ENCODE assay signal across 8 cellular contexts in the genomic region with DNA sequence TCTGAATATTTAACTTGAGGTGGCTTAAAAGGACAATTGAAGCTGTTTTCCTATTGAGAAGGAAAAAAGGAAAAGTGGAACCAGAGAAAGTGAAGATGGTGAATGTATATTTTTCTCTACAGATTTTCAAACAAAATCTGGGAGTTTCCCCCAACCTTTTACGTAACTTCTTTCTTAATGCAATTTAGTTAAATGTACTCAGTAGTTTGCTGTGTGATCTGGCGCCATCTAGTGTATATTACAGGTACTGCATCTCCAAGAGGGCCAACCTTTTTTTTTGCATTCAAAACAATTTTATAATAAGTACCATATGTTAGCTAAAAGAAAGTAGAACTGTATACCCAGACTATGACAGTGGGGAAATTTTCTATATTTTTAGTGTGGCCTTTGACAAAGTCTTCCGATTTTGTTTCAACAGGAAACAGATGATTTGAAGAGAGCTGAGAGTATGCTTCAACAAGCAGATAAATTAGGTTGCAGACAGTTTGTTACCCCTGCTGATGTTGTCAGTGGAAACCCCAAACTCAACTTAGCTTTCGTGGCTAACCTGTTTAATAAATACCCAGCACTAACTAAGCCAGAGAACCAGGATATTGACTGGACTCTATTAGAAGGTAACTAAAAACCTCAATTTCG.
DNase-seq lines count a peak whose midpoint lies in the region; ATAC-seq and TF ChIP-seq lines count a peak whose summit lies in the region.

No MANE protein-coding gene starts in this region.

- peak; percentile 73 for DNase-seq in DMS 273 (lab: John Stamatoyannopoulos, UW; ENCODE audit: unreplicated experiment)
- peak; percentile 11 for DNase-seq in NCI-H748 (lab: John Stamatoyannopoulos, UW; ENCODE audit: unreplicated experiment)
- peak; percentile 67 for DNase-seq in astrocyte of the cerebellum (ENCODE audit: low read depth)
- DNase-seq in iPS-NIHi7 (ENCODE audit: extremely low spot score), result peak; percentile 40
- DNase-seq in stimulated activated CD4-positive, alpha-beta T cell treated with anti-CD3 and anti-CD28 coated beads, Interleukin-4, amount 100 ng/mL, for 48 hours (ENCODE audit: low read depth in 2 of 2), result peak; percentile 1 to 8
- no peak for DNase-seq in GOT3 (lab: John Stamatoyannopoulos, UW)

- H3K4me3 ChIP-seq in astrocyte of the cerebellum (ENCODE audit: low read depth, low read length), result no peak overlapping the region

- in situ Hi-C loops in astrocyte of the cerebellum (cut with HindIII; ENCODE audit: low sequenced_read_pairs), result loop anchor here (10.0 kb wide), 1 partner anchor 308 kb away; no protein-coding TSS in a partner anchor

- TF ChIP-seq CTCF in astrocyte of the cerebellum (IDR thresholded peaks at IDR 0.05; ENCODE audit: low read depth, low read length, missing control alignments), result peak; percentile 84

- ATAC-seq in GM21723 (IDR thresholded peaks at IDR 0.05; ENCODE audit: unreplicated experiment), result peak; percentile 54
- ATAC-seq in HG03565 (IDR thresholded peaks at IDR 0.05; ENCODE audit: unreplicated experiment), result no peak
